1 cellular context compared by ENCODE assay signal in genomic region chr3:197520311-197521276, GRCh38.
TF ChIP-seq lines count a peak whose summit lies in the region.

No MANE protein-coding gene starts in this region.

TF ChIP-seq in HepG2, 621 proteins besides CTCF, POLR2A, EP300 and RAD21 (continued from another document and continues in another):
- no peak for TF ChIP-seq MAZ (IDR thresholded peaks at IDR 0.05; ENCODE audit: borderline replicate concordance, low read depth, low read length)
- TF ChIP-seq MAZ (CRISPR knock-in tag; IDR thresholded peaks at IDR 0.05; ENCODE audit: low read depth): no peak
- peak; percentile 95 for TF ChIP-seq HNF1A (IDR thresholded peaks at IDR 0.05; ENCODE audit: low read depth)
- TF ChIP-seq HNF1A (CRISPR knock-in tag; IDR thresholded peaks at IDR 0.05; ENCODE audit: borderline replicate concordance): peak; percentile 98
- TF ChIP-seq KDM2A (CRISPR knock-in tag; IDR thresholded peaks at IDR 0.05; ENCODE audit: borderline replicate concordance, low read depth): peak; percentile 19; the same call in 1 of the 2 replicates
- TF ChIP-seq MIXL1 (CRISPR knock-in tag; IDR thresholded peaks at IDR 0.05): peak; percentile 35; the same call in 1 of the 2 replicates
- TF ChIP-seq CCAR2 (optimal IDR thresholded peaks at IDR 0.05; ENCODE audit: low read depth, low read length): no peak
- no peak for TF ChIP-seq ZNF878 (CRISPR knock-in tag; IDR thresholded peaks at IDR 0.05)
- TF ChIP-seq RBM39 (IDR thresholded peaks at IDR 0.05; ENCODE audit: low read depth, low read length, poor library complexity, severe bottlenecking): no peak
- no peak for TF ChIP-seq KLF12 (CRISPR knock-in tag; IDR thresholded peaks at IDR 0.05; ENCODE audit: borderline replicate concordance)
- peak; percentile 51; the same call in 1 of the 2 replicates for TF ChIP-seq ZNF766 (CRISPR knock-in tag; IDR thresholded peaks at IDR 0.05; ENCODE audit: borderline replicate concordance)
- TF ChIP-seq FOXA3 (CRISPR knock-in tag; IDR thresholded peaks at IDR 0.05): 0 out of 2 replicates have a peak, but pooled peaks have one; percentile 18
- TF ChIP-seq ARID2 (CRISPR knock-in tag; IDR thresholded peaks at IDR 0.05; ENCODE audit: borderline replicate concordance): no peak
- TF ChIP-seq HOXA3 (CRISPR knock-in tag; IDR thresholded peaks at IDR 0.05): peak; percentile 55
- 0 out of 2 replicates have a peak, but pooled peaks have one; percentile 40 for TF ChIP-seq ZKSCAN8 (CRISPR knock-in tag; IDR thresholded peaks at IDR 0.05; ENCODE audit: borderline replicate concordance)
- peak; percentile 24 for TF ChIP-seq TEAD3 (CRISPR knock-in tag; optimal IDR thresholded peaks at IDR 0.05; ENCODE audit: borderline replicate concordance)
- TF ChIP-seq KLF9 (CRISPR knock-in tag; IDR thresholded peaks at IDR 0.05; ENCODE audit: low read depth): no peak
- 0 out of 2 replicates have a peak, but pooled peaks have one; percentile 39 for TF ChIP-seq ZNF362 (CRISPR knock-in tag; IDR thresholded peaks at IDR 0.05; ENCODE audit: borderline replicate concordance)
- TF ChIP-seq NCOA1 (CRISPR knock-in tag; IDR thresholded peaks at IDR 0.05): no peak
- TF ChIP-seq FOXP4 (CRISPR knock-in tag; IDR thresholded peaks at IDR 0.05): peak; percentile 37
- TF ChIP-seq ZFP36L1 (CRISPR knock-in tag; IDR thresholded peaks at IDR 0.05): no peak
- TF ChIP-seq ZNF451 (CRISPR knock-in tag; IDR thresholded peaks at IDR 0.05): no peak
- TF ChIP-seq HMGXB3 (CRISPR knock-in tag; IDR thresholded peaks at IDR 0.05; ENCODE audit: borderline replicate concordance): 0 out of 2 replicates have a peak, but pooled peaks have one; percentile 34
- 0 out of 2 replicates have a peak, but pooled peaks have one; percentile 24 for TF ChIP-seq ZNF264 (CRISPR knock-in tag; IDR thresholded peaks at IDR 0.05)
- TF ChIP-seq DNMT3B (CRISPR knock-in tag; conservative IDR thresholded peaks at IDR 0.05): no peak
- no peak; the same call in 1 of the 2 replicates for TF ChIP-seq ARID3A (IDR thresholded peaks at IDR 0.05; ENCODE audit: low read depth, low read length)
- peak; percentile 47; the same call in 1 of the 2 replicates for TF ChIP-seq NFYB (CRISPR knock-in tag; IDR thresholded peaks at IDR 0.05)
- TF ChIP-seq WIZ (CRISPR knock-in tag; IDR thresholded peaks at IDR 0.05): no peak
- no peak for TF ChIP-seq ZNF260 (CRISPR knock-in tag; IDR thresholded peaks at IDR 0.05; ENCODE audit: borderline replicate concordance, low read depth)
- TF ChIP-seq GMEB2 (CRISPR knock-in tag; IDR thresholded peaks at IDR 0.05; ENCODE audit: low read depth): no peak
- TF ChIP-seq ZNF224 (CRISPR knock-in tag; IDR thresholded peaks at IDR 0.05): 0 out of 2 replicates have a peak, but pooled peaks have one; percentile 78
- no peak for TF ChIP-seq ZNF576 (CRISPR knock-in tag; IDR thresholded peaks at IDR 0.05)
- 0 out of 2 replicates have a peak, but pooled peaks have one; percentile 33 for TF ChIP-seq ZNF44 (CRISPR knock-in tag; IDR thresholded peaks at IDR 0.05)
- no peak for TF ChIP-seq KDM6A (CRISPR knock-in tag; IDR thresholded peaks at IDR 0.05; ENCODE audit: low read depth)
- TF ChIP-seq GFI1 (CRISPR knock-in tag; IDR thresholded peaks at IDR 0.05; ENCODE audit: borderline replicate concordance): no peak
- TF ChIP-seq ZSCAN22 (CRISPR knock-in tag; IDR thresholded peaks at IDR 0.05): 0 out of 2 replicates have a peak, but pooled peaks have one; percentile 30
- TF ChIP-seq THAP9 (CRISPR knock-in tag; IDR thresholded peaks at IDR 0.05; ENCODE audit: borderline replicate concordance): peak; percentile 15; the same call in 1 of the 2 replicates
- TF ChIP-seq ZNF121 (CRISPR knock-in tag; IDR thresholded peaks at IDR 0.05): 0 out of 2 replicates have a peak, but pooled peaks have one; percentile 11
- no peak for TF ChIP-seq ZNF33B (CRISPR knock-in tag; IDR thresholded peaks at IDR 0.05)
- TF ChIP-seq ZNF746 (CRISPR knock-in tag; IDR thresholded peaks at IDR 0.05): no peak
- 0 out of 2 replicates have a peak, but pooled peaks have one; percentile 17 for TF ChIP-seq NFYC (CRISPR knock-in tag; IDR thresholded peaks at IDR 0.05)
- TF ChIP-seq ZNF263 (CRISPR knock-in tag; IDR thresholded peaks at IDR 0.05): no peak; the same call in none of the 2 replicates
- TF ChIP-seq ZNF790 (CRISPR knock-in tag; IDR thresholded peaks at IDR 0.05; ENCODE audit: borderline replicate concordance): no peak
- TF ChIP-seq MAF1 (CRISPR knock-in tag; IDR thresholded peaks at IDR 0.05; ENCODE audit: borderline replicate concordance): no peak
- no peak for TF ChIP-seq PCBP2 (optimal IDR thresholded peaks at IDR 0.05; ENCODE audit: low read depth, low read length, poor library complexity, severe bottlenecking)
- TF ChIP-seq MIER3 (CRISPR knock-in tag; IDR thresholded peaks at IDR 0.05; ENCODE audit: borderline replicate concordance): no peak
- no peak for TF ChIP-seq ZNF225 (CRISPR knock-in tag; IDR thresholded peaks at IDR 0.05)
- TF ChIP-seq ZIK1 (CRISPR knock-in tag; IDR thresholded peaks at IDR 0.05; ENCODE audit: borderline replicate concordance, low read depth): 0 out of 2 replicates have a peak, but pooled peaks have one; percentile 23
